ENCODE assay signal across 8 cellular contexts in the genomic region with DNA sequence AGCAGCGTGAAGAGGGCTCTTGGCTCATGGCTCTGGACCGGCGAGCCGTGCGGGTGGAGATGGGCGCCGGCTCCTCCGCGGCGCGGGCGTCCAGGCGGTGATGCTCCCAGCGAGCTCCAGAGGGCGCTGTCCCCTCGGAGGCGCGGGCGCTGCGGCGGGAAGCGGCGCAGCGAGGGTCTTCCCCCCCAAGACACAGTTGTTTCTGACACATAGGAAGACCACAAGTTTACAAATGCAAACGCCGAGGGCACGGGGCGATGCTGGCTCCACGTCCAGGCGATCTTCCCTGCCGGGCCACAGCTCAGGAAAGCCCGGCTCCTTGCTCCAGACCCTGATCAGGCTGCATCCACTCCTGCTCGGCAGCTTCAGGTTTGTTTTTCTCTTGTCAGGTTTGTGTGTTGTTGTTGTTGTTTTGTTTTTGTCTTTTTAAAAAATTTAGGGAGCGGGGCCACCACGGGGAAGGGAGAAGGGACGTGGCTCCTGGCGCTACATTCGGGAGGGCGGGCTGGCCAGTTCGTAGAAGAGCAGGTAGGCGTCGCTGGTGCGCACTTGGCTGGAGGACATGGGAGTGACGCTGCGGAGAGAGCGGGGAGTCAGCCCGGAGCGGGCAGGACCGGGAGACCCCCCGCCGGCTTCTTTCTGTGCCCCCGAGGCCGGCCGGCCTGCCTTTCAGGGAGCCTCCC. TPM values are rescaled to one million over a fixed set of nuclear protein-coding genes. Genes with fewer than 3 reads are reported as not detected.
DNase-seq lines count a peak whose midpoint lies in the region; ATAC-seq and TF ChIP-seq lines count a peak whose summit lies in the region.

No MANE protein-coding gene starts in this region.

- H3K9me2 ChIP-seq in GM23338 (ENCODE audit: insufficient read depth) = no peaks in the 10 kb centered on the region

- H3K79me2 ChIP-seq in GM23338 (replicated peaks; ENCODE audit: insufficient read depth) = no peaks in the 10 kb centered on the region

- TF ChIP-seq CTCF in CD4-positive, alpha-beta T cell (IDR thresholded peaks at IDR 0.05) = peak; percentile 99
- TF ChIP-seq CTCF in GM23338 (conservative IDR thresholded peaks at IDR 0.05; ENCODE audit: low read depth in 2 of 2) = peak; percentile 83 to 94
- peak; percentile 77 for TF ChIP-seq CTCF in liver (IDR thresholded peaks at IDR 0.05; ENCODE audit: low read depth, low read length, missing input control)

- peak overlapping the region; percentile 96 for H3K4me3 ChIP-seq in GM23338
- peak overlapping the region; percentile 33 to 45 (median 44) for H3K4me3 ChIP-seq in liver (ENCODE audit: low read depth in 1 of 3, low read length in 3 of 3)

- H3F3A ChIP-seq in GM23338 (replicated peaks; ENCODE audit: low read depth) = 0 out of 2 replicates have a peak, but pooled peaks cover 3% of the 10 kb centered on the region

- no peak overlapping the region for H3K27ac ChIP-seq in CD4-positive, alpha-beta T cell (ENCODE audit: low read depth, low read length)
- H3K27ac ChIP-seq in GM23338 (ENCODE audit: low read depth) (no peak overlapping the region), liver (ENCODE audit: low read depth in 1 of 2, low read length in 2 of 2) (no peak overlapping the region)

- no peaks in the 10 kb centered on the region for H3K36me3 Mint-ChIP-seq in CD4-positive, alpha-beta T cell (ENCODE audit: low read depth)
- peaks cover 19% of the 10 kb centered on the region for H3K36me3 Mint-ChIP-seq in GM23338 (ENCODE audit: low read depth)
- H3K36me3 Mint-ChIP-seq in dendritic cell treated with granulocyte-macrophage colony-stimulating factor and Interleukin-4, amounts not matched to agents 40 ng/mL and 50 ng/mL, for 4 days (ENCODE audit: low read depth) = no peaks in the 10 kb centered on the region

- WGBS in liver = 12% methylated on average over 54 of the region's 54 CpGs

- no peaks in the 10 kb centered on the region for H3K36me3 ChIP-seq in GM23338 (ENCODE audit: insufficient read depth)
- H3K36me3 ChIP-seq in liver (ENCODE audit: control insufficient read depth in 4 of 4, insufficient read depth in 3 of 4, low read depth in 1 of 4, low read length in 3 of 4) = peaks cover 0 to 19% (median 11%) of the 10 kb centered on the region in 4 donors

- peaks cover 17% of the 10 kb centered on the region for H3K27me3 ChIP-seq in CD4-positive, alpha-beta T cell (ENCODE audit: control insufficient read depth, insufficient read depth, low read length)
- H3K27me3 ChIP-seq in GM23338 (ENCODE audit: insufficient read depth) = peaks cover 25% of the 10 kb centered on the region
- no peaks in the 10 kb centered on the region for H3K27me3 ChIP-seq in liver (ENCODE audit: control insufficient read depth in 4 of 4, insufficient read depth in 4 of 4, low read length in 3 of 4)

- intact Hi-C loops in CD4-positive, alpha-beta T cell (cut with DNase I, micrococcal nuclease) = loop anchor here (1.0 to 10.0 kb wide), 4 partner anchors 25 to 751 kb away; a partner anchor contains a TSS
- intact Hi-C loops in dendritic cell treated with granulocyte-macrophage colony-stimulating factor and Interleukin-4, amounts not matched to agents 40 ng/mL and 50 ng/mL, for 4 days (cut with micrococcal nuclease) = loop anchor here (1.0 to 2.0 kb wide), 3 partner anchors 18 to 118 kb away; a partner anchor contains a TSS

- H3K4me1 ChIP-seq in GM23338 (ENCODE audit: insufficient read depth) (peaks cover 26% of the 10 kb centered on the region), liver (ENCODE audit: control insufficient read depth in 4 of 4, insufficient read depth in 4 of 4, low read length in 3 of 4) (peaks cover 7 to 40% (median 18%) of the 10 kb centered on the region in 4 donors)

- CTCF ChIA-PET in CD4-positive, alpha-beta T cell (lab: Charles Lee) = interaction anchor here (0.6 to 2.9 kb wide), 19 partner anchors 8 to 373 kb away, joined by 3 to 66 read pairs (median 5); a partner anchor contains a TSS

- H3K4me1 Mint-ChIP-seq in CD4-positive, alpha-beta T cell (ENCODE audit: low read depth) = peaks cover 5% of the 10 kb centered on the region
- peaks cover 32% of the 10 kb centered on the region for H3K4me1 Mint-ChIP-seq in GM23338
- peaks cover 28% of the 10 kb centered on the region for H3K4me1 Mint-ChIP-seq in dendritic cell treated with granulocyte-macrophage colony-stimulating factor and Interleukin-4, amounts not matched to agents 40 ng/mL and 50 ng/mL, for 4 days (ENCODE audit: low read depth)

- H2AFZ ChIP-seq in GM23338 = peak overlapping the region; percentile 100

- peak; percentile 52 to 73 (median 66) for DNase-seq in CD4-positive, alpha-beta T cell
- DNase-seq in GM23338 (ENCODE audit: low spot score) (peak; percentile 97), NCI-H1436 (lab: John Stamatoyannopoulos, UW) (peak; percentile 79), T1000 (lab: John Stamatoyannopoulos, UW) (no peak)
- peak; percentile 64 to 65 for DNase-seq in activated CD4-positive, alpha-beta T cell treated with anti-CD3 and anti-CD28 coated beads, Interleukin-2, amount 50 U/mL, for 4 hours
- DNase-seq in stimulated activated CD4-positive, alpha-beta T cell treated with anti-CD3 and anti-CD28 coated beads, Interleukin-4, amount 100 ng/mL, for 48 hours (ENCODE audit: low read depth in 2 of 2) = peak; percentile 66 to 70

- H3K27ac Mint-ChIP-seq in CD4-positive, alpha-beta T cell = peak overlapping the region; percentile 52
- H3K27ac Mint-ChIP-seq in GM23338 = peak overlapping the region; percentile 85
- peak overlapping the region; percentile 50 for H3K27ac Mint-ChIP-seq in dendritic cell treated with granulocyte-macrophage colony-stimulating factor and Interleukin-4, amounts not matched to agents 40 ng/mL and 50 ng/mL, for 4 days

- peaks cover 40% of the 10 kb centered on the region for H3K27me3 Mint-ChIP-seq in CD4-positive, alpha-beta T cell
- H3K27me3 Mint-ChIP-seq in GM23338 (ENCODE audit: insufficient read depth, low read depth, poor library complexity) = peaks cover 12% of the 10 kb centered on the region
- peaks cover 62% of the 10 kb centered on the region for H3K27me3 Mint-ChIP-seq in dendritic cell treated with granulocyte-macrophage colony-stimulating factor and Interleukin-4, amounts not matched to agents 40 ng/mL and 50 ng/mL, for 4 days

- peak overlapping the region; percentile 100 for H3K4me2 ChIP-seq in GM23338

- peak overlapping the region in 1 of 2 donors; percentile 36 for H3K9ac ChIP-seq in liver (ENCODE audit: low read depth in 1 of 2, low read length in 2 of 2)

- H3K9me3 Mint-ChIP-seq in CD4-positive, alpha-beta T cell = no peaks in the 10 kb centered on the region
- H3K9me3 Mint-ChIP-seq in GM23338 = no peaks in the 10 kb centered on the region; the same call in 2 of the 3 replicates
- no peaks in the 10 kb centered on the region for H3K9me3 Mint-ChIP-seq in dendritic cell treated with granulocyte-macrophage colony-stimulating factor and Interleukin-4, amounts not matched to agents 40 ng/mL and 50 ng/mL, for 4 days

- no peaks in the 10 kb centered on the region; the same call in 1 of the 2 replicates for H4K20me1 ChIP-seq in GM23338 (replicated peaks; ENCODE audit: insufficient read depth)

- no peaks in the 10 kb centered on the region for H3K9me3 ChIP-seq in CD4-positive, alpha-beta T cell (ENCODE audit: control insufficient read depth, low read length)
- no peaks in the 10 kb centered on the region for H3K9me3 ChIP-seq in liver (ENCODE audit: control insufficient read depth in 4 of 4, low read length in 3 of 4)

- peak; percentile 94 for ATAC-seq in CD4-positive, alpha-beta T cell (ENCODE audit: poor library complexity)
- peak; percentile 83 for ATAC-seq in GM23338

- POLR2A ChIA-PET in CD4-positive, alpha-beta T cell (lab: Charles Lee) = interaction anchor here (0.8 to 1.1 kb wide), 5 partner anchors 17 to 118 kb away, joined by 3 to 5 read pairs (median 3); a partner anchor contains a TSS

- peak; percentile 77 for TF ChIP-seq RAD21 in liver (IDR thresholded peaks at IDR 0.05)

- peak overlapping the region; percentile 89 for H3K4me3 Mint-ChIP-seq in CD4-positive, alpha-beta T cell
- H3K4me3 Mint-ChIP-seq in GM23338 = peak overlapping the region; percentile 79
- peak overlapping the region; percentile 80 for H3K4me3 Mint-ChIP-seq in dendritic cell treated with granulocyte-macrophage colony-stimulating factor and Interleukin-4, amounts not matched to agents 40 ng/mL and 50 ng/mL, for 4 days

TF ChIP-seq in GM23338, 12 proteins besides CTCF, POLR2A, EP300 and RAD21:
- TF ChIP-seq STAT1 (IDR thresholded peaks at IDR 0.05; ENCODE audit: unreplicated experiment) (no peak), CREB1 (CRISPR knock-in tag; IDR thresholded peaks at IDR 0.05; ENCODE audit: low read depth) (peak; percentile 77)

TF ChIP-seq in liver, 16 proteins besides CTCF, POLR2A, EP300 and RAD21 (continues in another document):
- TF ChIP-seq YY1 (IDR thresholded peaks at IDR 0.05) = no peak

RNA-seq across cellular contexts. Expression of a gene that starts 10.0 kb away (rescaled TPM):
- not detected for total RNA-seq in CD4-positive, alpha-beta T cell
- 0.03 TPM in 1 of 2 replicates, not detected in the other for total RNA-seq in GM23338 (2014; rRNA removed; shearing (Covaris generic))
- not detected in 2 replicates for polyA plus RNA-seq in GM23338 (2016; fragmentation: Nextera tagmentation; extraction: Ambion mirVana)
- not detected for total RNA-seq in liver
- polyA plus RNA-seq in liver = not detected

RNA-seq across cellular contexts. Expression of a gene that starts 15.8 kb away (rescaled TPM):
- total RNA-seq in CD4-positive, alpha-beta T cell = not detected
- 1.9 and 3.0 TPM in 2 replicates for total RNA-seq in GM23338 (2014; rRNA removed; shearing (Covaris generic))
- polyA plus RNA-seq in GM23338 (2016; fragmentation: Nextera tagmentation; extraction: Ambion mirVana) (1.8 and 1.9 TPM in 2 replicates), liver (1 to 10 TPM; 1.9 to 6.4 TPM)
- 1 to 10 TPM; 2.2 to 4.4 TPM for total RNA-seq in liver

RNA-seq across cellular contexts. Expression of a gene that starts 22.2 kb away (rescaled TPM):
- total RNA-seq in CD4-positive, alpha-beta T cell = 10 to 100 TPM; 18.3 to 20.5 TPM
- 53.6 and 58.3 TPM in 2 replicates for total RNA-seq in GM23338 (2014; rRNA removed; shearing (Covaris generic))
- polyA plus RNA-seq in GM23338 (2016; fragmentation: Nextera tagmentation; extraction: Ambion mirVana) = 28.7 and 31.8 TPM in 2 replicates
- total RNA-seq in liver = 1 to 10 TPM; 6.3 to 9.2 TPM
- 10 to 100 TPM; 13.0 to 19.1 TPM for polyA plus RNA-seq in liver

RNA-seq across cellular contexts. Expression of a gene that starts 25.0 kb away (rescaled TPM):
- 1 to 10 TPM; 2.0 to 2.6 TPM for total RNA-seq in CD4-positive, alpha-beta T cell
- total RNA-seq in GM23338 (2014; rRNA removed; shearing (Covaris generic)) = 4.9 and 6.6 TPM in 2 replicates
- polyA plus RNA-seq in GM23338 (2016; fragmentation: Nextera tagmentation; extraction: Ambion mirVana) (5.0 and 5.9 TPM in 2 replicates), liver (1 to 10 TPM; 2.0 to 2.2 TPM)
- total RNA-seq in liver = 1 to 10 TPM in 1 of 2 donors, under 1 TPM in 1; 0.65 to 4.4 TPM

RNA-seq across cellular contexts. Expression of a gene that starts 39.6 kb away (rescaled TPM):
- 10 to 100 TPM; 16.0 to 16.5 TPM for total RNA-seq in CD4-positive, alpha-beta T cell
- 79.5 and 139 TPM in 2 replicates for total RNA-seq in GM23338 (2014; rRNA removed; shearing (Covaris generic))
- 7.8 and 8.9 TPM in 2 replicates for polyA plus RNA-seq in GM23338 (2016; fragmentation: Nextera tagmentation; extraction: Ambion mirVana)
- 10 to 100 TPM in 1 of 2 donors, 1 to 10 TPM in 1; 8.4 to 49.6 TPM for total RNA-seq in liver
- 10 to 100 TPM in 1 of 2 donors, 1 to 10 TPM in 1; 2.2 to 10.3 TPM for polyA plus RNA-seq in liver
